Comparison of ENCODE assay signal across 1 cellular context in genomic region chr1:195754874-195755273, GRCh38.
A peak's percentile ranks its signal among the peaks of the same experiment; 100 is the strongest.
TF ChIP-seq lines count a peak whose summit lies in the region.

No MANE protein-coding gene starts in this region.

TF ChIP-seq in HepG2, 621 proteins besides CTCF, POLR2A, EP300 and RAD21:
- 0 out of 2 replicates have a peak, but pooled peaks have one; percentile 27 for TF ChIP-seq CEBPB (IDR thresholded peaks at IDR 0.05; ENCODE audit: borderline replicate concordance, low read depth, low read length)
- no peak for TF ChIP-seq MZF1 (CRISPR knock-in tag; IDR thresholded peaks at IDR 0.05; ENCODE audit: borderline replicate concordance)
